ENCODE assay signal across 9 cellular contexts in genomic region chr3:152241142-152242067, GRCh38. TPM values are rescaled to one million over a fixed set of nuclear protein-coding genes. Genes with fewer than 3 reads are reported as not detected.
DNase-seq lines count a peak whose midpoint lies in the region; ATAC-seq and TF ChIP-seq lines count a peak whose summit lies in the region.
"Had no signal": no experiment of that assay in that cellular context is flagged by ENCODE, and none has a peak within 500 bp of the region (broad histone marks: within the 10 kb centered on the region; RNA-seq: fewer than 3 reads in every experiment).

No MANE protein-coding gene starts in this region.

- TF ChIP-seq CTCF in transverse colon (IDR thresholded peaks at IDR 0.05) (no peak), esophagus muscularis mucosa (IDR thresholded peaks at IDR 0.05) (no peak), Caco-2 (IDR thresholded peaks at IDR 0.05; ENCODE audit: insufficient read depth in 1 of 2, low read depth in 1 of 2, low read length in 1 of 2, severe bottlenecking in 1 of 2, unreplicated experiment in 1 of 2) (no peak)

- peak overlapping the region in 3 of 4 donors; percentile 62 to 76 (median 66) for H3K27ac ChIP-seq in transverse colon
- no peak overlapping the region for H3K27ac ChIP-seq in esophagus muscularis mucosa (replicated peaks in 1 of 4)

- H3K4me3 ChIP-seq in transverse colon (no peak overlapping the region), esophagus muscularis mucosa (no peak overlapping the region), Caco-2 (ENCODE audit: low read depth, low read length) (no peak overlapping the region)

- TF ChIP-seq EP300 in transverse colon (IDR thresholded peaks at IDR 0.05; ENCODE audit: low read depth) = no peak
- no peak for TF ChIP-seq EP300 in esophagus muscularis mucosa (IDR thresholded peaks at IDR 0.05)

- H3K4me1 Mint-ChIP-seq in activated naive CD4-positive, alpha-beta T cell treated with anti-CD3 and anti-CD28 coated beads, Interleukin-2, amount 50 U/mL, for 24 hours = peaks cover 73% of the 10 kb centered on the region
- peaks cover 53% of the 10 kb centered on the region for H3K4me1 Mint-ChIP-seq in activated CD4-positive, alpha-beta memory T cell treated with anti-CD3 and anti-CD28 coated beads, Interleukin-2, amount 10 ng/mL, durations not matched to agents 7 days and 5 days
- H3K4me1 Mint-ChIP-seq in Caco-2 (ENCODE audit: low read depth, unreplicated experiment) = no peaks in the 10 kb centered on the region
- H3K4me1 Mint-ChIP-seq: nephron had no signal

- CTCF ChIA-PET in activated CD4-positive, alpha-beta memory T cell treated with anti-CD3 and anti-CD28 coated beads, Interleukin-2, amount 10 ng/mL, durations not matched to agents 7 days and 5 days (lab: Charles Lee) = no interaction called here
- CTCF ChIA-PET in Caco-2 (lab: Charles Lee) = no interaction called here

- H3K27me3 Mint-ChIP-seq in activated naive CD4-positive, alpha-beta T cell treated with anti-CD3 and anti-CD28 coated beads, Interleukin-2, amount 50 U/mL, for 24 hours = no peaks in the 10 kb centered on the region
- H3K27me3 Mint-ChIP-seq in activated CD4-positive, alpha-beta memory T cell treated with anti-CD3 and anti-CD28 coated beads, Interleukin-2, amount 10 ng/mL, durations not matched to agents 7 days and 5 days = no peaks in the 10 kb centered on the region
- no peaks in the 10 kb centered on the region for H3K27me3 Mint-ChIP-seq in Caco-2 (ENCODE audit: insufficient read depth, unreplicated experiment)

- peak overlapping the region; percentile 99 for H3K27ac Mint-ChIP-seq in activated naive CD4-positive, alpha-beta T cell treated with anti-CD3 and anti-CD28 coated beads, Interleukin-2, amount 50 U/mL, for 24 hours
- peak overlapping the region; percentile 97 for H3K27ac Mint-ChIP-seq in activated CD4-positive, alpha-beta memory T cell treated with anti-CD3 and anti-CD28 coated beads, Interleukin-2, amount 10 ng/mL, durations not matched to agents 7 days and 5 days
- H3K27ac Mint-ChIP-seq in Caco-2 (ENCODE audit: unreplicated experiment) = no peak overlapping the region
- H3K27ac Mint-ChIP-seq: nephron had no signal

- no peaks in the 10 kb centered on the region for H3K36me3 ChIP-seq in transverse colon
- no peaks in the 10 kb centered on the region for H3K36me3 ChIP-seq in esophagus muscularis mucosa
- no peaks in the 10 kb centered on the region for H3K36me3 ChIP-seq in Caco-2 (ENCODE audit: control insufficient read depth, insufficient read depth, low read length)

- ATAC-seq in HG03439 (IDR thresholded peaks at IDR 0.05; ENCODE audit: unreplicated experiment) = peak; percentile 45

- intact Hi-C loops in transverse colon (cut with DNase I; ENCODE audit: low total_unique reads) (no loop called here), esophagus muscularis mucosa (cut with DNase I) (no loop called here), Caco-2 (cut with micrococcal nuclease; ENCODE audit: unreplicated experiment) (no loop called here)

- peaks cover 6% of the 10 kb centered on the region for H3K36me3 Mint-ChIP-seq in activated naive CD4-positive, alpha-beta T cell treated with anti-CD3 and anti-CD28 coated beads, Interleukin-2, amount 50 U/mL, for 24 hours
- peaks cover 17% of the 10 kb centered on the region for H3K36me3 Mint-ChIP-seq in activated CD4-positive, alpha-beta memory T cell treated with anti-CD3 and anti-CD28 coated beads, Interleukin-2, amount 10 ng/mL, durations not matched to agents 7 days and 5 days (ENCODE audit: low read depth)
- H3K36me3 Mint-ChIP-seq in Caco-2 (ENCODE audit: insufficient read depth, unreplicated experiment) = no peaks in the 10 kb centered on the region

- POLR2A ChIA-PET in activated CD4-positive, alpha-beta memory T cell treated with anti-CD3 and anti-CD28 coated beads, Interleukin-2, amount 10 ng/mL, durations not matched to agents 7 days and 5 days (lab: Charles Lee) = interaction anchor here (0.9 to 8.9 kb wide), 8 partner anchors 19 to 48 kb away, joined by 3 to 268 read pairs (median 5); partner anchors contain the start of gene MBNL1
- POLR2A ChIA-PET in Caco-2 (lab: Charles Lee) = no interaction called here

- H3K4me3 Mint-ChIP-seq in activated naive CD4-positive, alpha-beta T cell treated with anti-CD3 and anti-CD28 coated beads, Interleukin-2, amount 50 U/mL, for 24 hours = peak overlapping the region; percentile 95
- H3K4me3 Mint-ChIP-seq in activated CD4-positive, alpha-beta memory T cell treated with anti-CD3 and anti-CD28 coated beads, Interleukin-2, amount 10 ng/mL, durations not matched to agents 7 days and 5 days = peak overlapping the region; percentile 41
- H3K4me3 Mint-ChIP-seq in Caco-2 (ENCODE audit: unreplicated experiment) = no peak overlapping the region
- H3K4me3 Mint-ChIP-seq: nephron had no signal

- no peaks in the 10 kb centered on the region for H3K27me3 ChIP-seq in transverse colon
- no peaks in the 10 kb centered on the region for H3K27me3 ChIP-seq in esophagus muscularis mucosa
- no peaks in the 10 kb centered on the region for H3K27me3 ChIP-seq in Caco-2 (replicated peaks; ENCODE audit: control insufficient read depth, insufficient read depth, low read length)

- TF ChIP-seq POLR2A in transverse colon (IDR thresholded peaks at IDR 0.05) = no peak
- TF ChIP-seq POLR2A in esophagus muscularis mucosa (IDR thresholded peaks at IDR 0.05; ENCODE audit: low read depth) = no peak

- in situ Hi-C loops in transverse colon (cut with MboI; ENCODE audit: low pct_ligation_motif_present in 1 of 4, low pct_unique_long_range_greater_than_20kb in 1 of 4, low sequenced_read_pairs in 3 of 4) = no loop called here

- H3K9me3 ChIP-seq in transverse colon = no peaks in the 10 kb centered on the region
- H3K9me3 ChIP-seq in esophagus muscularis mucosa = no peaks in the 10 kb centered on the region
- no peaks in the 10 kb centered on the region for H3K9me3 ChIP-seq in Caco-2

- no peak for DNase-seq in activated naive CD4-positive, alpha-beta T cell treated with anti-CD3 and anti-CD28 coated beads, Interleukin-2, amount 50 U/mL, for 16 hours
- DNase-seq in activated CD4-positive, alpha-beta memory T cell treated with anti-CD3 and anti-CD28 coated beads, Interleukin-2, amount 10 ng/mL, durations not matched to agents 7 days and 5 days = no peak
- DNase-seq in transverse colon (no peak), esophagus muscularis mucosa (ENCODE audit: extremely low spot score) (no peak), Caco-2 (no peak), AG20443 (ENCODE audit: low spot score) (no peak)

- peaks cover 6% of the 10 kb centered on the region for H3K9me3 Mint-ChIP-seq in activated naive CD4-positive, alpha-beta T cell treated with anti-CD3 and anti-CD28 coated beads, Interleukin-2, amount 50 U/mL, for 24 hours
- H3K9me3 Mint-ChIP-seq in activated CD4-positive, alpha-beta memory T cell treated with anti-CD3 and anti-CD28 coated beads, Interleukin-2, amount 10 ng/mL, durations not matched to agents 7 days and 5 days = peaks cover 3% of the 10 kb centered on the region
- H3K9me3 Mint-ChIP-seq in Caco-2 (ENCODE audit: unreplicated experiment) = no peaks in the 10 kb centered on the region
- H3K9me3 Mint-ChIP-seq: nephron had no signal

- 56 to 68% methylated on average over 2 of the region's 2 CpGs for WGBS in transverse colon (ENCODE audit: low coverage in 1 of 2), 2 donors
- 58% methylated on average over 2 of the region's 2 CpGs for WGBS in esophagus muscularis mucosa

- BruUV-seq in Caco-2 (replicated peaks; lab: Mats Ljungman, UMichigan) = no TSS peak

- H3K4me1 ChIP-seq in transverse colon = peaks cover 0 to 20% (median 5%) of the 10 kb centered on the region in 4 donors
- peaks cover 0 to 14% (median 10%) of the 10 kb centered on the region in 4 donors for H3K4me1 ChIP-seq in esophagus muscularis mucosa
- no peaks in the 10 kb centered on the region for H3K4me1 ChIP-seq in Caco-2

RNA-seq across cellular contexts. Expression of gene MBNL1, which starts 27.3 kb away (rescaled TPM):
- 100 to 1,000 TPM; 289 to 305 TPM for total RNA-seq in activated CD4-positive, alpha-beta memory T cell treated with anti-CD3 and anti-CD28 coated beads, Interleukin-2, amount 10 ng/mL, durations not matched to agents 7 days and 5 days
- total RNA-seq in transverse colon (100 to 1,000 TPM; 232 to 658 (median 509) TPM), esophagus muscularis mucosa (100 to 1,000 TPM; 635 to 868 (median 720) TPM), Caco-2 (2022) (67.1 and 68.6 TPM in 2 replicates)

Comparison
In these comparisons a context has a peak if more than half of its experiments do, and no peak if none do; other contexts are left out.
1. H3K27ac ChIP-seq: peak in transverse colon (3 of 4); none in esophagus muscularis mucosa (0 of 4).